Comparison of ENCODE assay signal across 8 cellular contexts in the genomic region with DNA sequence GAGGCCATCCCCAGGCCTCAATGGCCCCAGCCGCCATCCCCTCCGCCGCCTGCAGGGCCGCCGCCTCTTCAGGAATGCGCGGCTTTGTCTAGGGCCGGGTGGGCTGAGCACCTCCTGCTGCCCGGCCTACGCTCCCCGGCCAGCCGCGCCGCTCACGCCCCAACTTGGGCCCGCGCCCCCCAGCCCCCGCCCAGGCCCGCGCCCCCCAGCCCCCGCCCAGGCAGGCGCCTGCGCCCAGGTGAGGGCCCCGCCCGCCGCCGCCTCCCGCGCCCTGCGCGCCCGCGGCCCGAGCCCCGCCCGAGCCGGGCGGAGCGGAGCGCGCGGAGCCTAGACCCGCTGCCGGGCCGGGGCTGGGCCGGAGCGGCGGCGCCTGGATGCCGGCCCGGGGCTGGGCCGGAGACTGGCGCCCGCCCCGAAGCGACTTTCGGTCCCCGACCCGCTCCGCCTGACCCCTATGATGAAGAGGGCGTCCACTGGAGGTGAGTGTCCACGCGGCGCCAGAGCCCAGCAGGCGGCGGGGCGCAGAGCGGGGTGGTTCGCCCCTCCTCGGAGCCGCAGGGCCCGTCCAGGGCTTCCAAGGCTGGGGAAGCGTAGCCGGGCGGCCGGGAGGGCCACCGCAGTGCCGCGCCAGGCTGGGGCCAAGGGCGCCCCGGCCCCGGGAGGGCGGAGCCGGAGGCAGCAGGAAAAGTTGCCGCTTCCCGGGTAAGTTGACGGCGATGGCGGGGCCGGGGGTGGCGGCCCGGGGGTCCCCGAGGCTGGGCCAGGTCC. TPM values are rescaled to one million over a fixed set of nuclear protein-coding genes. Genes with fewer than 3 reads are reported as not detected.
A peak's percentile ranks its signal among the peaks of the same experiment; 100 is the strongest.
DNase-seq lines count a peak whose midpoint lies in the region; ATAC-seq and TF ChIP-seq lines count a peak whose summit lies in the region.

No MANE protein-coding gene starts in this region.

- H3K27ac Mint-ChIP-seq in activated CD8-positive, alpha-beta T cell treated with anti-CD3 and anti-CD28 coated beads, Interleukin-2, amount 10 ng/mL, durations not matched to agents 7 days and 5 days, result no peak overlapping the region

- intact Hi-C loops in heart right ventricle (cut with DNase I) (no loop called here), gastrocnemius medialis (cut with DNase I; ENCODE audit: low total_unique reads) (no loop called here), posterior vena cava (cut with DNase I) (no loop called here)

- in situ Hi-C loops in gastrocnemius medialis (cut with MboI; ENCODE audit: low sequenced_read_pairs in 4 of 4), result loop anchor here in 2 of 4 donors (25.0 kb wide), 1 partner anchor 667 kb away; no protein-coding TSS in a partner anchor

- no peak overlapping the region for H3K4me3 Mint-ChIP-seq in activated CD8-positive, alpha-beta T cell treated with anti-CD3 and anti-CD28 coated beads, Interleukin-2, amount 10 ng/mL, durations not matched to agents 7 days and 5 days

- no peaks in the 10 kb centered on the region for H3K4me1 Mint-ChIP-seq in activated CD8-positive, alpha-beta T cell treated with anti-CD3 and anti-CD28 coated beads, Interleukin-2, amount 10 ng/mL, durations not matched to agents 7 days and 5 days (ENCODE audit: low read depth)

- CTCF ChIA-PET in activated CD8-positive, alpha-beta T cell treated with anti-CD3 and anti-CD28 coated beads, Interleukin-2, amount 10 ng/mL, durations not matched to agents 7 days and 5 days (lab: Charles Lee), result no interaction called here

- TF ChIP-seq POLR2A in gastrocnemius medialis (IDR thresholded peaks at IDR 0.05), result no peak

- H3K4me1 ChIP-seq in heart right ventricle (peaks cover 0 to 7% (median 0%) of the 10 kb centered on the region in 9 donors), gastrocnemius medialis (no peaks in the 10 kb centered on the region)

- peaks cover 7% of the 10 kb centered on the region for H3K27me3 Mint-ChIP-seq in activated CD8-positive, alpha-beta T cell treated with anti-CD3 and anti-CD28 coated beads, Interleukin-2, amount 10 ng/mL, durations not matched to agents 7 days and 5 days (ENCODE audit: low read depth)

- no peaks in the 10 kb centered on the region for H3K9me3 Mint-ChIP-seq in activated CD8-positive, alpha-beta T cell treated with anti-CD3 and anti-CD28 coated beads, Interleukin-2, amount 10 ng/mL, durations not matched to agents 7 days and 5 days (ENCODE audit: insufficient read depth)

- POLR2A ChIA-PET in activated CD8-positive, alpha-beta T cell treated with anti-CD3 and anti-CD28 coated beads, Interleukin-2, amount 10 ng/mL, durations not matched to agents 7 days and 5 days (lab: Charles Lee), result no interaction called here

- WGBS in heart right ventricle, 2 donors, result 1% methylated on average over 61 to 93 of the region's 93 CpGs

- peak overlapping the region; percentile 32 to 62 (median 52) for H3K4me3 ChIP-seq in heart right ventricle
- H3K4me3 ChIP-seq in gastrocnemius medialis, result peak overlapping the region; percentile 33 to 68 (median 54)

- peak; percentile 79 for ATAC-seq in activated CD8-positive, alpha-beta T cell treated with anti-CD3 and anti-CD28 coated beads, Interleukin-2, amount 10 ng/mL, durations not matched to agents 7 days and 5 days
- ATAC-seq in heart right ventricle, result peak in 2 of 8 donors; percentile 9 to 17
- ATAC-seq in gastrocnemius medialis, result peak in 1 of 2 donors; percentile 15
- no peak for ATAC-seq in HG02642 (IDR thresholded peaks at IDR 0.05; ENCODE audit: poor library complexity, unreplicated experiment)
- ATAC-seq in GM19452 (IDR thresholded peaks at IDR 0.05; ENCODE audit: unreplicated experiment), result no peak

- DNase-seq in activated naive CD4-positive, alpha-beta T cell treated with Interleukin-2 at 50 U/mL for 16 hours, result peak; percentile 4
- no peak for DNase-seq in activated naive CD4-positive, alpha-beta T cell treated with anti-CD3 and anti-CD28 coated beads, Interleukin-2, amount 50 U/mL, for 16 hours
- no peak for DNase-seq in activated CD8-positive, alpha-beta T cell treated with anti-CD3 and anti-CD28 coated beads, Interleukin-2, amount 10 ng/mL, durations not matched to agents 7 days and 5 days
- no peak for DNase-seq in heart right ventricle
- DNase-seq in gastrocnemius medialis, result no peak
- DNase-seq in posterior vena cava (ENCODE audit: low spot score), result no peak

- no peaks in the 10 kb centered on the region for H3K9me3 ChIP-seq in heart right ventricle
- no peaks in the 10 kb centered on the region for H3K9me3 ChIP-seq in gastrocnemius medialis

- H3K27me3 ChIP-seq in heart right ventricle (peaks cover 22 to 58% (median 36%) of the 10 kb centered on the region in 7 donors), gastrocnemius medialis (peaks cover 0 to 23% (median 14%) of the 10 kb centered on the region in 3 donors)

- H3K36me3 Mint-ChIP-seq in activated CD8-positive, alpha-beta T cell treated with anti-CD3 and anti-CD28 coated beads, Interleukin-2, amount 10 ng/mL, durations not matched to agents 7 days and 5 days (ENCODE audit: low read depth), result no peaks in the 10 kb centered on the region

- TF ChIP-seq CTCF in heart right ventricle (IDR thresholded peaks at IDR 0.05) (peak in 1 of 9 donors; percentile 4), gastrocnemius medialis (IDR thresholded peaks at IDR 0.05 in 4 of 5, conservative IDR thresholded peaks at IDR 0.05 in 1 of 5) (no peak)

- H3K27ac ChIP-seq in heart right ventricle (no peak overlapping the region), gastrocnemius medialis (no peak overlapping the region)

- H3K36me3 ChIP-seq in heart right ventricle (no peaks in the 10 kb centered on the region), gastrocnemius medialis (no peaks in the 10 kb centered on the region)

RNA-seq across cellular contexts. Expression of a gene that starts 34.3 kb away (rescaled TPM):
- total RNA-seq in activated CD8-positive, alpha-beta T cell treated with anti-CD3 and anti-CD28 coated beads, Interleukin-2, amount 10 ng/mL, durations not matched to agents 7 days and 5 days, result not detected
- total RNA-seq in heart right ventricle (10 to 100 TPM in 2 of 10 donors, 1 to 10 TPM in 8; 1.2 to 23.7 (median 6.4) TPM), gastrocnemius medialis (10 to 100 TPM in 2 of 4 donors, 1 to 10 TPM in 2; 7.1 to 74.9 (median 14.4) TPM), posterior vena cava (1 to 10 TPM in 1 of 2 donors, under 1 TPM in 1; 0.33 to 3.4 TPM)
- 10 to 100 TPM in 1 of 2 donors, 1 to 10 TPM in 1; 4.1 to 14.4 TPM for polyA plus RNA-seq in heart right ventricle
